Comparison of ENCODE assay signal across 16 cellular contexts in the genomic region with DNA sequence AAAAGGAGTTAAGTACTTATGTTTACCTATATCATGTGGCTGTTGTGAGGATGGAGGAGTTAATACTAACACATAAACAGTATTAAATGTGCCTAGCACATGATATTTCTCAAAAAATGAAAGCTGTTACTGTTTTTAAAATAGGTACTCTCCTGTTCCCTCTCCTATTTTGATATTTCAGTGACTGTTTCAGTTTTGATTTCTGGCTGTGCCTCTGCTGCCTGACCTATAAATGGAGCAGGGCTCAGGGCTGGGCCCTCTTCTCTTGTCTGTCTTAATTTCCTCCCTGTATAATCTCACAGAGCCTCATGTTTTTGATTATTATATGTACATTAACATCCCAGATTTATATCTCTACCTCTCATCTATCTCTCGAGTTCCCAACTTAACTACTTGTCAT.
DNase-seq lines count a peak whose midpoint lies in the region; ATAC-seq and TF ChIP-seq lines count a peak whose summit lies in the region.
"Had no signal": no experiment of that assay in that cellular context is flagged by ENCODE, and none has a peak within 500 bp of the region (broad histone marks: within the 10 kb centered on the region; RNA-seq: fewer than 3 reads in every experiment).

No MANE protein-coding gene starts in this region.

- ATAC-seq in GM18511 (IDR thresholded peaks at IDR 0.05; ENCODE audit: unreplicated experiment) (peak; percentile 90), GM19468 (IDR thresholded peaks at IDR 0.05; ENCODE audit: extremely low read depth, unreplicated experiment) (peak; percentile 67), HG02885 (IDR thresholded peaks at IDR 0.05; ENCODE audit: poor library complexity, unreplicated experiment) (peak; percentile 92), HG03558 (IDR thresholded peaks at IDR 0.05; ENCODE audit: extremely low read depth, unreplicated experiment) (peak; percentile 80), right lobe of liver (no peak)
- ATAC-seq in activated CD8-positive, alpha-beta T cell treated with anti-CD3 and anti-CD28 coated beads for 36 hours, result no peak

- WGBS in right lobe of liver (ENCODE audit: insufficient coverage, low coverage, low lambda C conversion rate, missing lambda C conversion rate), result 70% methylated on average over 1 of the region's 1 CpG

- intact Hi-C loops in activated CD8-positive, alpha-beta T cell treated with anti-CD3 and anti-CD28 coated beads for 36 hours (cut with micrococcal nuclease), result loop anchor here (5.0 kb wide), 1 partner anchor 305 kb away; no protein-coding TSS in a partner anchor
- intact Hi-C loops in right lobe of liver (cut with DNase I), result no loop called here

- CTCF ChIA-PET in activated CD8-positive, alpha-beta T cell treated with anti-CD3 and anti-CD28 coated beads for 36 hours (lab: Charles Lee), result no interaction called here

- no peak overlapping the region for H3K4me3 Mint-ChIP-seq in activated CD8-positive, alpha-beta T cell treated with anti-CD3 and anti-CD28 coated beads for 36 hours
- H3K4me3 Mint-ChIP-seq: neural crest cell had no signal

- peaks cover 7% of the 10 kb centered on the region for H3K27me3 Mint-ChIP-seq in activated CD8-positive, alpha-beta T cell treated with anti-CD3 and anti-CD28 coated beads for 36 hours

- DNase-seq in NCI-H2081 (lab: John Stamatoyannopoulos, UW) (no peak), GF-D8 (lab: John Stamatoyannopoulos, UW) (no peak), right lobe of liver (no peak)
- DNase-seq in activated CD8-positive, alpha-beta T cell treated with anti-CD3 and anti-CD28 coated beads for 36 hours, result no peak
- DNase-seq: activated effector memory CD4-positive, alpha-beta T cell treated with anti-CD3 and anti-CD28 coated beads, Interleukin-2, amount 50 U/mL, for 16 hours; cerebellar nuclear complex; MG63; NCI-H524; SJCRH30; stimulated activated CD4-positive, alpha-beta T cell treated with anti-CD3 and anti-CD28 coated beads, Interleukin-12 subunit alpha, Interleukin-12 subunit beta, amount 100 ng/mL, for 4 hours had no signal

- H3K36me3 Mint-ChIP-seq in activated CD8-positive, alpha-beta T cell treated with anti-CD3 and anti-CD28 coated beads for 36 hours (ENCODE audit: low read depth), result no peaks in the 10 kb centered on the region

- H3K27ac Mint-ChIP-seq in activated CD8-positive, alpha-beta T cell treated with anti-CD3 and anti-CD28 coated beads for 36 hours, result no peak overlapping the region

- H3K9me3 ChIP-seq in right lobe of liver, result no peaks in the 10 kb centered on the region
- H3K9me3 ChIP-seq: BLaER1 treated with 17β-estradiol and CSF1 and Interleukin-3, amounts not matched to agents 10 nM and 100 nM; MG63; SJCRH30 had no signal

- TF ChIP-seq POLR2A in right lobe of liver (IDR thresholded peaks at IDR 0.05), result no peak

- no peak overlapping the region for H3K27ac ChIP-seq in right lobe of liver
- H3K27ac ChIP-seq: BLaER1 treated with 17β-estradiol and CSF1 and Interleukin-3, amounts not matched to agents 10 nM and 100 nM; SJCRH30 had no signal

- no peaks in the 10 kb centered on the region for H3K36me3 ChIP-seq in right lobe of liver
- H3K36me3 ChIP-seq: BLaER1 treated with 17β-estradiol and CSF1 and Interleukin-3, amounts not matched to agents 10 nM and 100 nM; MG63; SJCRH30 had no signal

- no peaks in the 10 kb centered on the region for H3K4me1 Mint-ChIP-seq in activated CD8-positive, alpha-beta T cell treated with anti-CD3 and anti-CD28 coated beads for 36 hours (ENCODE audit: low read depth)

- TF ChIP-seq CTCF in activated CD8-positive, alpha-beta T cell treated with anti-CD3 and anti-CD28 coated beads for 36 hours (IDR thresholded peaks at IDR 0.05), result no peak
- no peak for TF ChIP-seq CTCF in right lobe of liver (IDR thresholded peaks at IDR 0.05)

- no peaks in the 10 kb centered on the region for H3K4me1 ChIP-seq in right lobe of liver
- H3K4me1 ChIP-seq: BLaER1 treated with 17β-estradiol and CSF1 and Interleukin-3, amounts not matched to agents 10 nM and 100 nM; SJCRH30 had no signal

- no peaks in the 10 kb centered on the region for H3K9me3 Mint-ChIP-seq in activated CD8-positive, alpha-beta T cell treated with anti-CD3 and anti-CD28 coated beads for 36 hours
- H3K9me3 Mint-ChIP-seq: neural crest cell had no signal

- H3K4me3 ChIP-seq in right lobe of liver, result no peak overlapping the region
- H3K4me3 ChIP-seq: BLaER1 treated with 17β-estradiol and CSF1 and Interleukin-3, amounts not matched to agents 10 nM and 100 nM; MG63; SJCRH30 had no signal

- POLR2A ChIA-PET in activated CD8-positive, alpha-beta T cell treated with anti-CD3 and anti-CD28 coated beads for 36 hours (lab: Charles Lee), result no interaction called here

- no peaks in the 10 kb centered on the region for H3K27me3 ChIP-seq in right lobe of liver
- H3K27me3 ChIP-seq: BLaER1 treated with 17β-estradiol and CSF1 and Interleukin-3, amounts not matched to agents 10 nM and 100 nM; SJCRH30 had no signal

Comparison
In these comparisons a context has a peak if more than half of its experiments do, and no peak if none do; other contexts are left out.
1. ATAC-seq: peak in GM18511 (single experiment), GM19468 (single experiment), HG02885 (single experiment) and HG03558 (single experiment); none in activated CD8-positive, alpha-beta T cell treated with anti-CD3 and anti-CD28 coated beads for 36 hours (single experiment) and right lobe of liver (0 of 4).